11 cellular contexts compared by ENCODE assay signal in the genomic region with DNA sequence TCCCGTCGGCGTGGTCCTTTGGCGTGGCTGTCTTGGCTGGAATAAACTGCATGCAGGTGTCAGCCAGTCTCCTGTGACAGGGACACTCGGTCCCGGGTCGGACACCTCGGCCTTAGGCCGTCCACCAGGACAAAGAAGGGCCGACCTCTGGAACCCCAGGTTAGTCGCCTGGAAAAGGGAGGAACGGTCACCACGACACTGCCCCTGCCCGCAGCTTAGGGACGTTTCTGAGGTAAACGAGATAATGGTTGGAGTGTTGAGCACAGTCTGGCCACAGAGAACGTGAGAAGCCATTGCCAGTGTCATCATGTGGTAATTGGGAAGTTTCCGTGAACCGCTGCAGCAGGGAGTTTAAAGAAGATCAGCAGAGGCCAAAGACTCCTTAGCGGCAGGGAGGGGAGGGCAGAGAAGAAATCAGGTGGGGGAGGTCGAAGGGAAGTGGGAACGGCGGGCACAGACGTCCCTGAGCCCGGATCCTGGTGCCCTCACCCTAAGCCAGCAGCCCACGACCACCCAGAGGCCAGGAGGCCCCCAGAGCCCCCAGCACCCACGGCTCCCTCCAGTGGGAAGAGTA.
DNase-seq lines count a peak whose midpoint lies in the region; TF ChIP-seq lines count a peak whose summit lies in the region.
"Had no signal": no experiment of that assay in that cellular context is flagged by ENCODE, and none has a peak within 500 bp of the region (broad histone marks: within the 10 kb centered on the region; RNA-seq: fewer than 3 reads in every experiment).

No MANE protein-coding gene starts in this region.

- H3K27me3 Mint-ChIP-seq in activated naive CD4-positive, alpha-beta T cell treated with anti-CD3 and anti-CD28 coated beads, Interleukin-2, amount 10 ng/mL, durations not matched to agents 7 days and 5 days = peaks cover 25% of the 10 kb centered on the region

- no peaks in the 10 kb centered on the region for H3K4me1 Mint-ChIP-seq in activated naive CD4-positive, alpha-beta T cell treated with anti-CD3 and anti-CD28 coated beads, Interleukin-2, amount 10 ng/mL, durations not matched to agents 7 days and 5 days

- no peak overlapping the region for H3K4me3 Mint-ChIP-seq in activated naive CD4-positive, alpha-beta T cell treated with anti-CD3 and anti-CD28 coated beads, Interleukin-2, amount 10 ng/mL, durations not matched to agents 7 days and 5 days
- H3K4me3 Mint-ChIP-seq: natural killer cell treated with Interleukin-12 subunit alpha and Interleukin-12 subunit beta and Interleukin-15 and Interleukin-18, amount 100 ng/mL, for 72 hours had no signal

- H3K4me1 ChIP-seq in Peyer's patch (no peaks in the 10 kb centered on the region), prostate gland (replicated peaks) (peaks cover 5% of the 10 kb centered on the region), Karpas-422 (ENCODE audit: low read length) (no peaks in the 10 kb centered on the region)
- H3K4me1 ChIP-seq: ascending aorta had no signal

- H2AFZ ChIP-seq in Karpas-422 (ENCODE audit: low read length) = no peak overlapping the region

- WGBS in prostate gland = 80% methylated on average over 27 of the region's 27 CpGs

- H4K20me1 ChIP-seq in Karpas-422 (ENCODE audit: insufficient read depth, low read depth, low read length) = no peaks in the 10 kb centered on the region

- H3K36me3 ChIP-seq in Peyer's patch (no peaks in the 10 kb centered on the region), prostate gland (no peaks in the 10 kb centered on the region), Karpas-422 (ENCODE audit: insufficient read depth, low read length) (no peaks in the 10 kb centered on the region)
- H3K36me3 ChIP-seq: ascending aorta had no signal

- H3K9me3 Mint-ChIP-seq in activated naive CD4-positive, alpha-beta T cell treated with anti-CD3 and anti-CD28 coated beads, Interleukin-2, amount 10 ng/mL, durations not matched to agents 7 days and 5 days = peaks cover under 1% of the 10 kb centered on the region
- H3K9me3 Mint-ChIP-seq: natural killer cell treated with Interleukin-12 subunit alpha and Interleukin-12 subunit beta and Interleukin-15 and Interleukin-18, amount 100 ng/mL, for 72 hours had no signal

- peak; percentile 79 for DNase-seq in CD1c-positive myeloid dendritic cell (ENCODE audit: extremely low spot score)
- DNase-seq in Peyer's patch = peak in 2 of 3 donors; percentile 11 to 44
- DNase-seq in globus pallidus (ENCODE audit: low spot score) = peak; percentile 24
- no peak for DNase-seq in prostate gland (ENCODE audit: low spot score)
- DNase-seq in Karpas-422 = no peak
- DNase-seq in HUDEP-2 (lab: John Stamatoyannopoulos, UW; ENCODE audit: unreplicated experiment in 76 of 76) = no peak
- DNase-seq in dorsolateral prefrontal cortex = no peak
- no peak for DNase-seq in activated naive CD4-positive, alpha-beta T cell treated with anti-CD3 and anti-CD28 coated beads, Interleukin-2, amount 10 ng/mL, durations not matched to agents 7 days and 5 days
- DNase-seq: NCI-H446 had no signal

- no peak overlapping the region for H3K9ac ChIP-seq in Karpas-422 (ENCODE audit: low read length)

- H3K9me2 ChIP-seq in Karpas-422 (replicated peaks; ENCODE audit: insufficient read depth, low read length) = no peaks in the 10 kb centered on the region

- no peak overlapping the region for H3K27ac Mint-ChIP-seq in activated naive CD4-positive, alpha-beta T cell treated with anti-CD3 and anti-CD28 coated beads, Interleukin-2, amount 10 ng/mL, durations not matched to agents 7 days and 5 days
- H3K27ac Mint-ChIP-seq: natural killer cell treated with Interleukin-12 subunit alpha and Interleukin-12 subunit beta and Interleukin-15 and Interleukin-18, amount 100 ng/mL, for 72 hours had no signal

- CTCF ChIA-PET in activated naive CD4-positive, alpha-beta T cell treated with anti-CD3 and anti-CD28 coated beads, Interleukin-2, amount 10 ng/mL, durations not matched to agents 7 days and 5 days (lab: Charles Lee) = no interaction called here

- no peak overlapping the region for H3K4me2 ChIP-seq in Karpas-422 (ENCODE audit: low read depth, low read length, poor library complexity, severe bottlenecking)

- TF ChIP-seq CTCF in Peyer's patch (IDR thresholded peaks at IDR 0.05) (no peak), prostate gland (IDR thresholded peaks at IDR 0.05) (no peak), dorsolateral prefrontal cortex (IDR thresholded peaks at IDR 0.05 in 54 of 56, conservative IDR thresholded peaks at IDR 0.05 in 2 of 56; ENCODE audit: low read depth in 1 of 56, partially characterized antibody in 56 of 56) (no peak)

- H3K4me3 ChIP-seq in Peyer's patch (no peak overlapping the region), prostate gland (no peak overlapping the region), Karpas-422 (ENCODE audit: low read length) (no peak overlapping the region), dorsolateral prefrontal cortex (peak overlapping the region in 1 of 59 donors; percentile 3)
- H3K4me3 ChIP-seq: ascending aorta had no signal

- H3K9me3 ChIP-seq in Peyer's patch (no peaks in the 10 kb centered on the region), prostate gland (no peaks in the 10 kb centered on the region), Karpas-422 (ENCODE audit: low read length) (no peaks in the 10 kb centered on the region)
- H3K9me3 ChIP-seq: ascending aorta had no signal

- H3K79me2 ChIP-seq in Karpas-422 (ENCODE audit: low read length) = no peaks in the 10 kb centered on the region

- intact Hi-C loops in prostate gland (cut with DNase I) (no loop called here), dorsolateral prefrontal cortex (cut with DNase I) (no loop called here)

- H3K36me3 Mint-ChIP-seq in activated naive CD4-positive, alpha-beta T cell treated with anti-CD3 and anti-CD28 coated beads, Interleukin-2, amount 10 ng/mL, durations not matched to agents 7 days and 5 days = no peaks in the 10 kb centered on the region
- H3K36me3 Mint-ChIP-seq: natural killer cell treated with Interleukin-12 subunit alpha and Interleukin-12 subunit beta and Interleukin-15 and Interleukin-18, amount 100 ng/mL, for 72 hours had no signal

- H3K27me3 ChIP-seq in Peyer's patch = no peaks in the 10 kb centered on the region
- H3K27me3 ChIP-seq in prostate gland (replicated peaks; ENCODE audit: insufficient read depth) = no peaks in the 10 kb centered on the region
- H3K27me3 ChIP-seq in Karpas-422 (ENCODE audit: low read length) = no peaks in the 10 kb centered on the region
- H3K27me3 ChIP-seq in dorsolateral prefrontal cortex = peaks cover 0 to 4% (median 0%) of the 10 kb centered on the region in 45 donors
- H3K27me3 ChIP-seq: ascending aorta had no signal

- TF ChIP-seq POLR2A in Peyer's patch (IDR thresholded peaks at IDR 0.05) (no peak), prostate gland (IDR thresholded peaks at IDR 0.05) (no peak)

- H3K27ac ChIP-seq in Peyer's patch (peak overlapping the region in 3 of 4 donors; percentile 46 to 74 (median 56)), prostate gland (peak overlapping the region; percentile 12 to 30), Karpas-422 (ENCODE audit: low read length) (no peak overlapping the region), dorsolateral prefrontal cortex (peak overlapping the region in 28 of 59 donors; percentile 8 to 77 (median 42))
- H3K27ac ChIP-seq: ascending aorta had no signal

Comparison
In these comparisons a context has a peak if more than half of its experiments do, and no peak if none do; other contexts are left out.
1. DNase-seq: peak in CD1c-positive myeloid dendritic cell (single experiment), Peyer's patch (2 of 3) and globus pallidus (single experiment); none in prostate gland (single experiment), Karpas-422 (single experiment), HUDEP-2 (0 of 76), dorsolateral prefrontal cortex (0 of 10) and activated naive CD4-positive, alpha-beta T cell treated with anti-CD3 and anti-CD28 coated beads, Interleukin-2, amount 10 ng/mL, durations not matched to agents 7 days and 5 days (single experiment).